8 cellular contexts compared by ENCODE assay signal in genomic region chr7:77697535-77697831, GRCh38. TPM values are rescaled to one million over a fixed set of nuclear protein-coding genes. Genes with fewer than 3 reads are reported as not detected.
DNase-seq lines count a peak whose midpoint lies in the region; ATAC-seq and TF ChIP-seq lines count a peak whose summit lies in the region.

No MANE protein-coding gene starts in this region.

- peak overlapping the region; percentile 67 for H3K4me3 ChIP-seq in epithelial cell of proximal tubule (ENCODE audit: low read depth, low read length)
- H3K4me3 ChIP-seq in neural cell (ENCODE audit: low read length), result peak overlapping the region; percentile 77

- H3K36me3 ChIP-seq in neural cell (ENCODE audit: insufficient read depth, low read length), result no peaks in the 10 kb centered on the region

- H3K4me2 ChIP-seq in neural cell (ENCODE audit: low read length), result peak overlapping the region; percentile 95

- peak overlapping the region; percentile 94 for H3K27ac ChIP-seq in neural cell (ENCODE audit: low read length)

- peaks cover 66% of the 10 kb centered on the region for H3K79me2 ChIP-seq in neural cell (replicated peaks; ENCODE audit: insufficient read depth, low read length)

- TF ChIP-seq CTCF in epithelial cell of proximal tubule (conservative IDR thresholded peaks at IDR 0.05; ENCODE audit: low read depth, low read length) (no peak), neural cell (IDR thresholded peaks at IDR 0.05; ENCODE audit: poor library complexity, severe bottlenecking) (no peak)

- peak overlapping the region; percentile 70 for H2AFZ ChIP-seq in neural cell (ENCODE audit: low read depth, low read length)

- H3K36me3 Mint-ChIP-seq in T-helper 1 cell treated with Interleukin-12 subunit alpha and Interleukin-12 subunit beta and Interleukin-4 antibody, amounts not matched to agents 30 μg/mL and 1 μg/mL, for 36 hours (ENCODE audit: low read depth), result peaks cover 26% of the 10 kb centered on the region

- no peaks in the 10 kb centered on the region for H3K9me3 Mint-ChIP-seq in T-helper 1 cell treated with Interleukin-12 subunit alpha and Interleukin-12 subunit beta and Interleukin-4 antibody, amounts not matched to agents 30 μg/mL and 1 μg/mL, for 36 hours

- peak overlapping the region; percentile 91 for H3K9ac ChIP-seq in neural cell (ENCODE audit: low read length)

- no peak for TF ChIP-seq EP300 in neural cell (conservative IDR thresholded peaks at IDR 0.05; ENCODE audit: poor library complexity, severe bottlenecking)

- H4K20me1 ChIP-seq in neural cell (ENCODE audit: insufficient read depth), result no peaks in the 10 kb centered on the region

- H3F3A ChIP-seq in neural cell (ENCODE audit: insufficient read depth, low read length, poor library complexity, severe bottlenecking), result no peaks in the 10 kb centered on the region

- no peak for ATAC-seq in HG03196 (IDR thresholded peaks at IDR 0.05; ENCODE audit: unreplicated experiment)

- peak; percentile 66 for DNase-seq in SKM-1 treated with dmso at 0.1 percent for 144 hours (lab: John Stamatoyannopoulos, UW; ENCODE audit: unreplicated experiment)
- no peak for DNase-seq in SKM-1 (lab: John Stamatoyannopoulos, UW; ENCODE audit: unreplicated experiment)
- no peak for DNase-seq in epithelial cell of proximal tubule (ENCODE audit: low read depth)
- DNase-seq in NCI-H2081 treated with DMSO at 0.1 percent for 48 hours (lab: John Stamatoyannopoulos, UW), result no peak
- no peak for DNase-seq in NCI-H146 (lab: John Stamatoyannopoulos, UW)

- no peaks in the 10 kb centered on the region for H3K27me3 ChIP-seq in neural cell (ENCODE audit: insufficient read depth, low read depth, low read length)

- H3K9me2 ChIP-seq in neural cell (ENCODE audit: insufficient read depth, low read length), result no peaks in the 10 kb centered on the region

- peak overlapping the region; percentile 88 for H3K27ac Mint-ChIP-seq in T-helper 1 cell treated with Interleukin-12 subunit alpha and Interleukin-12 subunit beta and Interleukin-4 antibody, amounts not matched to agents 30 μg/mL and 1 μg/mL, for 36 hours

- TF ChIP-seq RAD21 in neural cell (conservative IDR thresholded peaks at IDR 0.05), result no peak

- H3K27me3 Mint-ChIP-seq in T-helper 1 cell treated with Interleukin-12 subunit alpha and Interleukin-12 subunit beta and Interleukin-4 antibody, amounts not matched to agents 30 μg/mL and 1 μg/mL, for 36 hours (ENCODE audit: low read depth), result no peaks in the 10 kb centered on the region

- H3K4me3 Mint-ChIP-seq in T-helper 1 cell treated with Interleukin-12 subunit alpha and Interleukin-12 subunit beta and Interleukin-4 antibody, amounts not matched to agents 30 μg/mL and 1 μg/mL, for 36 hours, result peak overlapping the region; percentile 97

- H3K4me1 Mint-ChIP-seq in T-helper 1 cell treated with Interleukin-12 subunit alpha and Interleukin-12 subunit beta and Interleukin-4 antibody, amounts not matched to agents 30 μg/mL and 1 μg/mL, for 36 hours (ENCODE audit: low read depth), result peaks cover 39% of the 10 kb centered on the region

- no peaks in the 10 kb centered on the region for H3K9me3 ChIP-seq in neural cell (ENCODE audit: low read length)

TF ChIP-seq in neural cell, 6 proteins besides CTCF, POLR2A, EP300 and RAD21:
- TF ChIP-seq TAF1 (IDR thresholded peaks at IDR 0.05; ENCODE audit: low read depth) (no peak), SMC3 (conservative IDR thresholded peaks at IDR 0.05; ENCODE audit: poor library complexity) (no peak), REST (IDR thresholded peaks at IDR 0.05; ENCODE audit: borderline replicate concordance) (no peak), MXI1 (conservative IDR thresholded peaks at IDR 0.05; ENCODE audit: poor library complexity, severe bottlenecking) (no peak), EZH2 (IDR thresholded peaks at IDR 0.05; ENCODE audit: borderline replicate concordance, insufficient read depth, low read length, poor library complexity, severe bottlenecking) (no peak)

RNA-seq across cellular contexts. Expression of gene RSBN1L, which starts 1.2 kb away (rescaled TPM):
- 7.6 and 13.0 TPM in 2 replicates for total RNA-seq in epithelial cell of proximal tubule
- 24.7 and 29.1 TPM in 2 replicates for polyA plus RNA-seq in neural cell
- polyA minus RNA-seq in neural cell, result 58.0 and 64.0 TPM in 2 replicates
